8 cellular contexts compared by ENCODE assay signal in the genomic region with DNA sequence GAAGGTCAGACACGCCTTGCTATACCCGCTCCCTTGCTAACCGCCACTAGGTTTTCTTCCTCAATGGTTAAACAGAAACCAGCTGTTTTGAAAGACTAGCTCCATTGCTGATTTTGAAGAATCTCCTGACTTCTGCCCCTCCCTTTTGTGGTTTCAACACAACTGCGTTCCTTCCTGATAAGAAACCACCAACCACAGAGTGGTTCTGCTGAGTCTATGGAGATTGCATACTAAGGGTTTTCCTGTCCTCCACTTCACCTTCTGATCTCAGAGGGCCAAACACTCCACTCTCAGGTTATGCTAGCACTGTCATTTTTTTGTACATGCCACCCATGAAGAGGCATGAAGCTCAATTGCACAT.
A peak's percentile ranks its signal among the peaks of the same experiment; 100 is the strongest.
DNase-seq lines count a peak whose midpoint lies in the region; ATAC-seq and TF ChIP-seq lines count a peak whose summit lies in the region.

No MANE protein-coding gene starts in this region.

- peak overlapping the region; percentile 59 for H3K27ac Mint-ChIP-seq in mesothelial cell of epicardium

- in situ Hi-C loops in IMR-90 (cut with MboI; ENCODE audit: low sequenced_read_pairs), result no loop called here

- peaks cover 40% of the 10 kb centered on the region for H3K27me3 ChIP-seq in IMR-90 (ENCODE audit: control insufficient read depth, insufficient read depth, low read length)

- no peak overlapping the region for H3K56ac ChIP-seq in IMR-90 (ENCODE audit: extremely low read depth, insufficient read depth, low read length)

- TF ChIP-seq POLR2A in IMR-90 (IDR thresholded peaks at IDR 0.05; ENCODE audit: low read depth, low read length), result no peak

- ATAC-seq in GM21447 (IDR thresholded peaks at IDR 0.05; ENCODE audit: unreplicated experiment) (peak; percentile 90), IMR-90 (ENCODE audit: low read depth) (peak; percentile 98), HG02798 (IDR thresholded peaks at IDR 0.05; ENCODE audit: poor library complexity, unreplicated experiment) (no peak)

- intact Hi-C loops in IMR-90 (cut with micrococcal nuclease), result no loop called here

- no peak overlapping the region for H3K27ac ChIP-seq in IMR-90 (ENCODE audit: insufficient read depth, low read length)

- peaks cover 17% of the 10 kb centered on the region for H3K4me1 Mint-ChIP-seq in mesothelial cell of epicardium

- no peak overlapping the region for H2BK120ac ChIP-seq in IMR-90 (ENCODE audit: low read depth, low read length)

- H2AK9ac ChIP-seq in IMR-90 (replicated peaks; ENCODE audit: low read depth, low read length, poor library complexity), result no peak overlapping the region

- no peak overlapping the region for H3K4ac ChIP-seq in IMR-90 (ENCODE audit: low read depth, low read length)

- no peak overlapping the region for H2BK20ac ChIP-seq in IMR-90 (ENCODE audit: low read depth, low read length)

- H3K27me3 Mint-ChIP-seq in mesothelial cell of epicardium (ENCODE audit: low read depth), result no peaks in the 10 kb centered on the region

- H3K9me3 Mint-ChIP-seq in mesothelial cell of epicardium, result peaks cover 10% of the 10 kb centered on the region

- CTCF ChIA-PET in IMR-90 (lab: Yijun Ruan, JAX), result no interaction called here

- H2BK5ac ChIP-seq in IMR-90 (ENCODE audit: low read depth, low read length, poor library complexity, severe bottlenecking), result no peak overlapping the region

- H4K5ac ChIP-seq in IMR-90 (ENCODE audit: low read depth, low read length), result no peak overlapping the region

- H3K4me3 Mint-ChIP-seq in mesothelial cell of epicardium, result no peak overlapping the region

- H3K18ac ChIP-seq in IMR-90 (ENCODE audit: low read depth, low read length), result no peak overlapping the region

- no peaks in the 10 kb centered on the region for H4K20me1 ChIP-seq in IMR-90 (ENCODE audit: insufficient read depth, low read length)

- dilution Hi-C loops in IMR-90 (cut with HindIII; ENCODE audit: low sequenced_read_pairs, unreplicated experiment), result no loop called here

- H2AFZ ChIP-seq in IMR-90 (replicated peaks; ENCODE audit: low read length, poor library complexity), result no peak overlapping the region

- no peak overlapping the region; the same call in 2 of the 3 replicates for H2BK15ac ChIP-seq in IMR-90 (ENCODE audit: low read depth, low read length)

- H3K9me3 ChIP-seq in IMR-90 (ENCODE audit: control insufficient read depth, insufficient read depth, low read length), result peaks cover under 1% of the 10 kb centered on the region

- WGBS in IMR-90 (ENCODE audit: extremely low coverage in 2 of 2, insufficient read length in 1 of 2), 2 experiments, result 42% methylated on average over 3 of the region's 4 CpGs; no CpG with 5 or more reads in 1 of the 2 experiments

- H3K14ac ChIP-seq in IMR-90 (replicated peaks; ENCODE audit: low read depth, low read length), result no peak overlapping the region

- peaks cover 6% of the 10 kb centered on the region; the same call in 1 of the 2 replicates for H3K9me1 ChIP-seq in IMR-90 (ENCODE audit: insufficient read depth, low read length)

- TF ChIP-seq CTCF in IMR-90 (conservative IDR thresholded peaks at IDR 0.05; ENCODE audit: low read depth, low read length) (no peak), mesothelial cell of epicardium (IDR thresholded peaks at IDR 0.05; ENCODE audit: unreplicated experiment) (no peak)

- H4K8ac ChIP-seq in IMR-90 (ENCODE audit: low read depth in 2 of 2, low read length in 2 of 2), result no peak overlapping the region

- no peaks in the 10 kb centered on the region for H3K79me1 ChIP-seq in IMR-90 (ENCODE audit: low read depth in 1 of 2, low read length in 2 of 2)

- peak overlapping the region; percentile 20 for H3K4me2 ChIP-seq in IMR-90 (ENCODE audit: low read depth, low read length)

- H3K36me3 Mint-ChIP-seq in mesothelial cell of epicardium, result peaks cover 2% of the 10 kb centered on the region

- H4K91ac ChIP-seq in IMR-90 (ENCODE audit: insufficient read depth, low read depth, low read length), result no peak overlapping the region

- H3K4me1 ChIP-seq in IMR-90 (ENCODE audit: control insufficient read depth, insufficient read depth, low read length), result peaks cover 9% of the 10 kb centered on the region

- TF ChIP-seq RAD21 in IMR-90 (IDR thresholded peaks at IDR 0.05; ENCODE audit: low read length), result no peak

- H3K4me3 ChIP-seq in IMR-90 (ENCODE audit: insufficient read depth, low read depth, low read length), result no peak overlapping the region

- H3K23ac ChIP-seq in IMR-90 (ENCODE audit: low read depth, low read length), result no peak overlapping the region

- POLR2A ChIA-PET in IMR-90 (lab: Charles Lee; ENCODE audit: unreplicated experiment), result no interaction called here

- no TSS peak for BruUV-seq in IMR-90 (replicated peaks; lab: Mats Ljungman, UMichigan)

- DNase-seq in GM04503 (ENCODE audit: low read depth), result peak; percentile 10
- peak; percentile 89 for DNase-seq in IMR-90
- DNase-seq in activated CD8-positive, alpha-beta memory T cell treated with anti-CD3 and anti-CD28 coated beads, Interleukin-2, amount 50 U/mL, for 24 hours (ENCODE audit: extremely low read depth), result peak; percentile 9
- DNase-seq in mesothelial cell of epicardium (ENCODE audit: low spot score in 2 of 2, unreplicated experiment in 2 of 2), result no peak
- DNase-seq in SK-N-DZ (ENCODE audit: low spot score), result no peak
- DNase-seq in NCI-H446 (lab: John Stamatoyannopoulos, UW), result no peak

- H2AK5ac ChIP-seq in IMR-90 (ENCODE audit: low read depth, low read length), result 0 out of 2 replicates have a peak overlapping the region, but pooled peaks have one; percentile 81

- no peak overlapping the region for H3K9ac ChIP-seq in IMR-90 (ENCODE audit: low read depth, low read length)

- H3K36me3 ChIP-seq in IMR-90 (ENCODE audit: control insufficient read depth, insufficient read depth, low read length), result no peaks in the 10 kb centered on the region

TF ChIP-seq in IMR-90, 13 proteins besides CTCF, POLR2A, EP300 and RAD21:
- peak; percentile 56; the same call in 1 of the 2 replicates for TF ChIP-seq MAZ (IDR thresholded peaks at IDR 0.05; ENCODE audit: borderline replicate concordance, low read depth, low read length)
- no peak for TF ChIP-seq SMC3 (IDR thresholded peaks at IDR 0.05; ENCODE audit: low read depth, low read length)
- peak; percentile 52; the same call in 1 of the 2 replicates for TF ChIP-seq CEBPB (IDR thresholded peaks at IDR 0.05; ENCODE audit: low read depth, low read length)
- no peak for TF ChIP-seq RFX5 (IDR thresholded peaks at IDR 0.05; ENCODE audit: low read depth, low read length)
- TF ChIP-seq, protein P1, sequence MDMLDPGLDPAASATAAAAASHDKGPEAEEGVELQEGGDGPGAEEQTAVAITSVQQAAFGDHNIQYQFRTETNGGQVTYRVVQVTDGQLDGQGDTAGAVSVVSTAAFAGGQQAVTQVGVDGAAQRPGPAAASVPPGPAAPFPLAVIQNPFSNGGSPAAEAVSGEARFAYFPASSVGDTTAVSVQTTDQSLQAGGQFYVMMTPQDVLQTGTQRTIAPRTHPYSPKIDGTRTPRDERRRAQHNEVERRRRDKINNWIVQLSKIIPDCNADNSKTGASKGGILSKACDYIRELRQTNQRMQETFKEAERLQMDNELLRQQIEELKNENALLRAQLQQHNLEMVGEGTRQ (IDR thresholded peaks at IDR 0.05; ENCODE audit: low read depth, low read length), result no peak
- no peak for TF ChIP-seq FOS (IDR thresholded peaks at IDR 0.05; ENCODE audit: low read depth, low read length)
- TF ChIP-seq CHD1 (IDR thresholded peaks at IDR 0.05; ENCODE audit: low read depth, low read length), result no peak
- TF ChIP-seq BHLHE40 (IDR thresholded peaks at IDR 0.05; ENCODE audit: low read depth, low read length), result no peak
- peak; percentile 64; the same call in 1 of the 2 replicates for TF ChIP-seq MAFK (IDR thresholded peaks at IDR 0.05; ENCODE audit: low read depth, low read length)
- TF ChIP-seq, protein P2, sequence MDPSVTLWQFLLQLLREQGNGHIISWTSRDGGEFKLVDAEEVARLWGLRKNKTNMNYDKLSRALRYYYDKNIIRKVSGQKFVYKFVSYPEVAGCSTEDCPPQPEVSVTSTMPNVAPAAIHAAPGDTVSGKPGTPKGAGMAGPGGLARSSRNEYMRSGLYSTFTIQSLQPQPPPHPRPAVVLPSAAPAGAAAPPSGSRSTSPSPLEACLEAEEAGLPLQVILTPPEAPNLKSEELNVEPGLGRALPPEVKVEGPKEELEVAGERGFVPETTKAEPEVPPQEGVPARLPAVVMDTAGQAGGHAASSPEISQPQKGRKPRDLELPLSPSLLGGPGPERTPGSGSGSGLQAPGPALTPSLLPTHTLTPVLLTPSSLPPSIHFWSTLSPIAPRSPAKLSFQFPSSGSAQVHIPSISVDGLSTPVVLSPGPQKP (IDR thresholded peaks at IDR 0.05; ENCODE audit: borderline replicate concordance, low read depth, low read length), result no peak

Comparison
In these comparisons a context has a peak if more than half of its experiments do, and no peak if none do; other contexts are left out.
1. DNase-seq: peak in GM04503 (single experiment), IMR-90 (single experiment) and activated CD8-positive, alpha-beta memory T cell treated with anti-CD3 and anti-CD28 coated beads, Interleukin-2, amount 50 U/mL, for 24 hours (single experiment); none in mesothelial cell of epicardium (0 of 2), SK-N-DZ (single experiment) and NCI-H446 (0 of 2).